Comparison of ENCODE assay signal across 6 cellular contexts in genomic region chrX:153104959-153105358, GRCh38. TPM values are rescaled to one million over a fixed set of nuclear protein-coding genes. Genes with fewer than 3 reads are reported as not detected.
"Had no signal": no experiment of that assay in that cellular context is flagged by ENCODE, and none has a peak within 500 bp of the region (broad histone marks: within the 10 kb centered on the region; RNA-seq: fewer than 3 reads in every experiment).

No MANE protein-coding gene starts in this region.

RNA-seq across cellular contexts. Expression of gene PNMA6A, which starts 32.7 kb away (rescaled TPM):
- total RNA-seq: LHCN-M2, MCF 10A, PC-9, SJCRH30 had no signal

RNA-seq across cellular contexts. Expression of gene PNMA3, which starts 48.7 kb away (rescaled TPM):
- total RNA-seq: LHCN-M2, MCF 10A, NCI-H460, PC-9, RPMI7951, SJCRH30 had no signal
